Comparison of ENCODE assay signal across 2 cellular contexts in genomic region chr2:168453404-168453803, GRCh38.
TF ChIP-seq lines count a peak whose summit lies in the region.

No MANE protein-coding gene starts in this region.

TF ChIP-seq in HepG2, 621 proteins besides CTCF, POLR2A, EP300 and RAD21:
- TF ChIP-seq NFKB2 (CRISPR knock-in tag; IDR thresholded peaks at IDR 0.05; ENCODE audit: borderline replicate concordance): no peak
- 0 out of 2 replicates have a peak, but pooled peaks have one; percentile 2 for TF ChIP-seq ZNF841 (CRISPR knock-in tag; IDR thresholded peaks at IDR 0.05; ENCODE audit: borderline replicate concordance)
TF ChIP-seq in HepG2: peak in this region for 1.

TF ChIP-seq in K562, 482 proteins besides CTCF, POLR2A, EP300 and RAD21:
- 0 out of 2 replicates have a peak, but pooled peaks have one; percentile 10 for TF ChIP-seq PKNOX1 (IDR thresholded peaks at IDR 0.05)
- peak; percentile 68 for TF ChIP-seq PML (IDR thresholded peaks at IDR 0.05; ENCODE audit: low read length)
- TF ChIP-seq, protein P1, sequence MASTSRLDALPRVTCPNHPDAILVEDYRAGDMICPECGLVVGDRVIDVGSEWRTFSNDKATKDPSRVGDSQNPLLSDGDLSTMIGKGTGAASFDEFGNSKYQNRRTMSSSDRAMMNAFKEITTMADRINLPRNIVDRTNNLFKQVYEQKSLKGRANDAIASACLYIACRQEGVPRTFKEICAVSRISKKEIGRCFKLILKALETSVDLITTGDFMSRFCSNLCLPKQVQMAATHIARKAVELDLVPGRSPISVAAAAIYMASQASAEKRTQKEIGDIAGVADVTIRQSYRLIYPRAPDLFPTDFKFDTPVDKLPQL (IDR thresholded peaks at IDR 0.05; ENCODE audit: extremely low read depth, insufficient read length): peak; percentile 38
- TF ChIP-seq HMGN3 (IDR thresholded peaks at IDR 0.05; ENCODE audit: borderline replicate concordance, extremely low read depth, insufficient read length, low read depth, low read length): no peak
- TF ChIP-seq MED1 (CRISPR knock-in tag; IDR thresholded peaks at IDR 0.05; ENCODE audit: borderline replicate concordance): no peak
- TF ChIP-seq ZNF23 (CRISPR knock-in tag; IDR thresholded peaks at IDR 0.05): no peak
- peak; percentile 33 for TF ChIP-seq MEIS2 (IDR thresholded peaks at IDR 0.05; ENCODE audit: partially characterized antibody)
- peak; percentile 44; the same call in 1 of the 2 replicates for TF ChIP-seq POLR2AphosphoS5 (IDR thresholded peaks at IDR 0.05; ENCODE audit: control insufficient read depth, insufficient read depth, low read depth, low read length)
- peak; percentile 82 for TF ChIP-seq TBP (optimal IDR thresholded peaks at IDR 0.05; ENCODE audit: low read depth, low read length)
- no peak for TF ChIP-seq UBTF (IDR thresholded peaks at IDR 0.05; ENCODE audit: borderline replicate concordance in 1 of 2, low read depth in 2 of 2, low read length in 2 of 2)
